2 cellular contexts compared by ENCODE assay signal in genomic region chr13:112363867-112364528, GRCh38.
TF ChIP-seq lines count a peak whose summit lies in the region.

No MANE protein-coding gene starts in this region.

TF ChIP-seq in GM23338, 12 proteins besides CTCF, POLR2A, EP300 and RAD21 (continued from another document):
- TF ChIP-seq ZNF462 (CRISPR knock-in tag; IDR thresholded peaks at IDR 0.05) (no peak), ZNF114 (CRISPR knock-in tag; IDR thresholded peaks at IDR 0.05) (no peak), ZNF331 (CRISPR knock-in tag; IDR thresholded peaks at IDR 0.05; ENCODE audit: low read depth) (no peak), POLR2AphosphoS5 (IDR thresholded peaks at IDR 0.05; ENCODE audit: low read depth) (no peak), JUNB (IDR thresholded peaks at IDR 0.05; ENCODE audit: unreplicated experiment) (no peak), REST (IDR thresholded peaks at IDR 0.05; ENCODE audit: unreplicated experiment) (no peak), EZH2phosphoT487 (IDR thresholded peaks at IDR 0.05; ENCODE audit: unreplicated experiment) (no peak), STAT1 (IDR thresholded peaks at IDR 0.05; ENCODE audit: unreplicated experiment) (no peak), NANOG (IDR thresholded peaks at IDR 0.05; ENCODE audit: borderline replicate concordance) (no peak), EZH2 (IDR thresholded peaks at IDR 0.05; ENCODE audit: low read depth, unreplicated experiment) (no peak)
- TF ChIP-seq, protein P1, sequence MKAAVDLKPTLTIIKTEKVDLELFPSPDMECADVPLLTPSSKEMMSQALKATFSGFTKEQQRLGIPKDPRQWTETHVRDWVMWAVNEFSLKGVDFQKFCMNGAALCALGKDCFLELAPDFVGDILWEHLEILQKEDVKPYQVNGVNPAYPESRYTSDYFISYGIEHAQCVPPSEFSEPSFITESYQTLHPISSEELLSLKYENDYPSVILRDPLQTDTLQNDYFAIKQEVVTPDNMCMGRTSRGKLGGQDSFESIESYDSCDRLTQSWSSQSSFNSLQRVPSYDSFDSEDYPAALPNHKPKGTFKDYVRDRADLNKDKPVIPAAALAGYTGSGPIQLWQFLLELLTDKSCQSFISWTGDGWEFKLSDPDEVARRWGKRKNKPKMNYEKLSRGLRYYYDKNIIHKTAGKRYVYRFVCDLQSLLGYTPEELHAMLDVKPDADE (IDR thresholded peaks at IDR 0.05), result no peak

TF ChIP-seq in WTC11, 78 proteins besides CTCF, POLR2A, EP300 and RAD21:
- TF ChIP-seq USF1 (CRISPR knock-in tag; IDR thresholded peaks at IDR 0.05), result no peak
- no peak for TF ChIP-seq ZNF396 (CRISPR knock-in tag; IDR thresholded peaks at IDR 0.05; ENCODE audit: borderline replicate concordance)
- TF ChIP-seq ERG (CRISPR knock-in tag; IDR thresholded peaks at IDR 0.05), result no peak
- no peak for TF ChIP-seq ZNF219 (CRISPR knock-in tag; IDR thresholded peaks at IDR 0.05; ENCODE audit: borderline replicate concordance)
- no peak for TF ChIP-seq E2F1 (CRISPR knock-in tag; IDR thresholded peaks at IDR 0.05)
- no peak for TF ChIP-seq GABPB1 (CRISPR knock-in tag; IDR thresholded peaks at IDR 0.05)
- no peak for TF ChIP-seq ZBTB21 (CRISPR knock-in tag; IDR thresholded peaks at IDR 0.05; ENCODE audit: borderline replicate concordance)
TF ChIP-seq in WTC11: peak in this region for 0.
